9 cellular contexts compared by ENCODE assay signal in the genomic region with DNA sequence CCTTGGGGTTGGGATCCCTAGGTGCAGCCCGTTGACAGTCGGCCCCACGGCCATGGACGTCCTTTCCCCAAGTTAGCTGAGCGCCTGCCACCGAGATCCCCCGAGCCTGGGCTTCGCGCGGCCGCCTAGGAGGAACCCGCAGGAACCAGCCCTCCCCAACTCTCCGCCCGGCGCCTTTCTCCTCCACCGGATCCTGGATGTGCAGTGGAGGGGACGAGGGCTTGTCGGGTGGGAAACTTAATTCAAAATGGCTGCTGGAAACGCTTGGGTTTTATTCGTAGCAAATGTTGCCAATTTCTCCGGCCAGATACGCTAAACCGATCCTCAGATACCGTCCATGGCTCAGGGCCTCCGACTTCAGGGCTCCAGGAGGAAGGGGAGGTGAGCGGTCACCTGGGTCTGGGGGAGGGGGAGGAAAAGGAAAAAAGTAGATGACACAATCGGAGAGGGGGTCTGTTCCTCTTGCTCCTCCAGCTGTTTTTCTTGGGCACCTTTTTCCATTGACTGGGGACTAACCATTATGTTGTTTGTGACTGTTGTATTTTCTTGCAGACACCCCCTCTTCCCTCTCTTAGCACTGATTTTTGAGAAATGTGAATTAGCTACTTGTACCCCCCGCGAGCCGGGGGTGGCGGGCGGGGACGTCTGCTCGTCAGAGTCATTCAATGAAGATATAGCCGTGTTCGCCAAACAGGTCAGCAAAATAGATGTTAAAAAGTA. TPM values are rescaled to one million over a fixed set of nuclear protein-coding genes. Genes with fewer than 3 reads are reported as not detected.
DNase-seq lines count a peak whose midpoint lies in the region; ATAC-seq and TF ChIP-seq lines count a peak whose summit lies in the region.
"Had no signal": no experiment of that assay in that cellular context is flagged by ENCODE, and none has a peak within 500 bp of the region (broad histone marks: within the 10 kb centered on the region; RNA-seq: fewer than 3 reads in every experiment).

No MANE protein-coding gene starts in this region.

- intact Hi-C loops in thyroid gland (cut with DNase I) = loop anchor here (5.0 to 10.0 kb wide), 3 partner anchors 138 to 1035 kb away; no protein-coding TSS in a partner anchor

- no peaks in the 10 kb centered on the region for H3K36me3 ChIP-seq in thyroid gland

- TF ChIP-seq POLR2A in thyroid gland (IDR thresholded peaks at IDR 0.05) = no peak

- peaks cover 37% of the 10 kb centered on the region for H3K4me1 Mint-ChIP-seq in endothelial cell (ENCODE audit: unreplicated experiment)
- peaks cover 6% of the 10 kb centered on the region for H3K4me1 Mint-ChIP-seq in activated T-helper 17 cell treated with anti-CD3 and anti-CD28 coated beads, Interleukin-2, amount 50 U/mL, for 72 hours

- H3K36me3 Mint-ChIP-seq in endothelial cell (ENCODE audit: low read depth, unreplicated experiment) = peaks cover 3% of the 10 kb centered on the region
- H3K36me3 Mint-ChIP-seq in activated T-helper 17 cell treated with anti-CD3 and anti-CD28 coated beads, Interleukin-2, amount 50 U/mL, for 72 hours (ENCODE audit: low read depth) = no peaks in the 10 kb centered on the region
- H3K36me3 Mint-ChIP-seq: IgD-negative memory B cell had no signal

- H3K4me3 Mint-ChIP-seq in endothelial cell (ENCODE audit: unreplicated experiment) = peak overlapping the region; percentile 92
- no peak overlapping the region for H3K4me3 Mint-ChIP-seq in activated T-helper 17 cell treated with anti-CD3 and anti-CD28 coated beads, Interleukin-2, amount 50 U/mL, for 72 hours

- WGBS in thyroid gland, 2 donors = 13 to 14% methylated on average over 22 to 25 of the region's 36 CpGs

- TF ChIP-seq CTCF in endothelial cell (IDR thresholded peaks at IDR 0.05; ENCODE audit: unreplicated experiment) = no peak
- TF ChIP-seq CTCF in thyroid gland (IDR thresholded peaks at IDR 0.05) = no peak

- peaks cover 45% of the 10 kb centered on the region for H3K27me3 Mint-ChIP-seq in endothelial cell (ENCODE audit: unreplicated experiment)
- H3K27me3 Mint-ChIP-seq in activated T-helper 17 cell treated with anti-CD3 and anti-CD28 coated beads, Interleukin-2, amount 50 U/mL, for 72 hours = peaks cover 62% of the 10 kb centered on the region

- peaks cover 6% of the 10 kb centered on the region for H3K27me3 ChIP-seq in thyroid gland

- peak overlapping the region in 2 of 3 donors; percentile 4 to 18 for H3K4me3 ChIP-seq in thyroid gland (replicated peaks in 1 of 3)

- DNase-seq in NCI-H69 (lab: John Stamatoyannopoulos, UW) = peak; percentile 60
- peak; percentile 44 for DNase-seq in endothelial cell (ENCODE audit: low spot score)
- DNase-seq in midbrain (lab: John Stamatoyannopoulos, UW) = peak; percentile 43
- DNase-seq in thyroid gland = no peak
- no peak for DNase-seq in activated CD4-positive, CD25-positive, alpha-beta regulatory T cell treated with anti-CD3 and anti-CD28 coated beads, Interleukin-2, amount 50 U/mL, for 72 hours
- no peak for DNase-seq in NAMALWA (ENCODE audit: low spot score)

- H3K4me1 ChIP-seq in thyroid gland = peaks cover 3 to 6% of the 10 kb centered on the region in 2 donors

- no peak overlapping the region for H3K27ac Mint-ChIP-seq in endothelial cell (ENCODE audit: unreplicated experiment)
- no peak overlapping the region for H3K27ac Mint-ChIP-seq in activated T-helper 17 cell treated with anti-CD3 and anti-CD28 coated beads, Interleukin-2, amount 50 U/mL, for 72 hours

- H3K27ac ChIP-seq in thyroid gland = peak overlapping the region; percentile 21 to 66 (median 22)

- no peaks in the 10 kb centered on the region for H3K9me3 ChIP-seq in thyroid gland

- no peak for ATAC-seq in activated T-helper 17 cell treated with anti-CD3 and anti-CD28 coated beads, Interleukin-2, amount 50 U/mL, for 72 hours (replicated peaks)

- H3K9me3 Mint-ChIP-seq in endothelial cell (ENCODE audit: unreplicated experiment) = no peaks in the 10 kb centered on the region
- H3K9me3 Mint-ChIP-seq in activated T-helper 17 cell treated with anti-CD3 and anti-CD28 coated beads, Interleukin-2, amount 50 U/mL, for 72 hours = no peaks in the 10 kb centered on the region

RNA-seq across cellular contexts. Expression of gene MEIS1, which starts 4.5 kb away (rescaled TPM):
- total RNA-seq in endothelial cell (ENCODE audit: unreplicated experiment) (13.3 TPM), thyroid gland (10 to 100 TPM in 2 of 4 donors, 1 to 10 TPM in 2; 6.8 to 11.8 (median 9.4) TPM)
- total RNA-seq in activated T-helper 17 cell treated with anti-CD3 and anti-CD28 coated beads, Interleukin-2, amount 50 U/mL, for 72 hours = not detected
- total RNA-seq: T-helper 2 cell treated with Interferon-gamma antibody and Interleukin-4, amounts not matched to agents 100 ng/mL and 5 ng/mL, for 36 hours had no signal

Comparison
In these comparisons a context has a peak if more than half of its experiments do, and no peak if none do; other contexts are left out.
1. DNase-seq: peak in NCI-H69 (single experiment), endothelial cell (single experiment) and midbrain (single experiment); none in thyroid gland (0 of 2), activated CD4-positive, CD25-positive, alpha-beta regulatory T cell treated with anti-CD3 and anti-CD28 coated beads, Interleukin-2, amount 50 U/mL, for 72 hours (single experiment) and NAMALWA (single experiment).
2. RNA of gene MEIS1, which starts 4.5 kb away (total RNA-seq): 13.3 TPM in endothelial cell (single experiment) and 6.8 to 11.8 TPM in thyroid gland; not detected in activated T-helper 17 cell treated with anti-CD3 and anti-CD28 coated beads, Interleukin-2, amount 50 U/mL, for 72 hours; every median in the first group is over 4 times any median in the second.